ENCODE assay signal across 7 cellular contexts in genomic region chrX:79366556-79366887, GRCh38. TPM values are rescaled to one million over a fixed set of nuclear protein-coding genes. Genes with fewer than 3 reads are reported as not detected.
DNase-seq lines count a peak whose midpoint lies in the region; ATAC-seq and TF ChIP-seq lines count a peak whose summit lies in the region.

No MANE protein-coding gene starts in this region.

- no peak overlapping the region for H2AFZ ChIP-seq in OCI-LY1 (ENCODE audit: low read length)

- peak overlapping the region; percentile 69 for H3K9ac ChIP-seq in OCI-LY1 (ENCODE audit: low read length)

- H3K4me3 ChIP-seq in OCI-LY1 (ENCODE audit: low read depth, low read length, poor library complexity, severe bottlenecking), result peak overlapping the region; percentile 71
- peak overlapping the region; percentile 49 to 58 for H3K4me3 ChIP-seq in gastroesophageal sphincter

- H3K36me3 ChIP-seq in OCI-LY1 (ENCODE audit: insufficient read depth, low read length) (no peaks in the 10 kb centered on the region), gastroesophageal sphincter (no peaks in the 10 kb centered on the region)

- H3F3A ChIP-seq in OCI-LY1 (ENCODE audit: insufficient read depth, low read length), result no peaks in the 10 kb centered on the region

- peak overlapping the region; percentile 68 for H3K4me2 ChIP-seq in OCI-LY1 (ENCODE audit: low read length)

- H3K9me2 ChIP-seq in OCI-LY1 (ENCODE audit: low read depth, low read length), result no peaks in the 10 kb centered on the region

- H4K20me1 ChIP-seq in OCI-LY1 (ENCODE audit: insufficient read depth, low read length), result no peaks in the 10 kb centered on the region

- H3K79me2 ChIP-seq in OCI-LY1 (ENCODE audit: insufficient read depth, low read length), result no peaks in the 10 kb centered on the region

- TF ChIP-seq CTCF in OCI-LY1 (IDR thresholded peaks at IDR 0.05; ENCODE audit: low read length), result no peak
- TF ChIP-seq CTCF in gastroesophageal sphincter (IDR thresholded peaks at IDR 0.05), result no peak

- TF ChIP-seq POLR2A in gastroesophageal sphincter (IDR thresholded peaks at IDR 0.05) (no peak), GM18505 (IDR thresholded peaks at IDR 0.05; ENCODE audit: borderline replicate concordance, extremely low read depth, insufficient read depth, insufficient read length) (no peak)

- no peaks in the 10 kb centered on the region for H3K27me3 ChIP-seq in OCI-LY1 (ENCODE audit: insufficient read depth, low read length)
- no peaks in the 10 kb centered on the region for H3K27me3 ChIP-seq in gastroesophageal sphincter

- 0% methylated on average over 1 of the region's 6 CpGs; no CpG with 5 or more reads in 1 of the 2 donors for WGBS in gastroesophageal sphincter (ENCODE audit: low coverage in 1 of 2), 2 donors

- H3K27ac ChIP-seq in OCI-LY1 (ENCODE audit: low read depth, low read length, poor library complexity, severe bottlenecking) (peak overlapping the region; percentile 65), gastroesophageal sphincter (peak overlapping the region in 3 of 4 donors; percentile 66 to 70 (median 69))

- ATAC-seq in GM21619 (IDR thresholded peaks at IDR 0.05; ENCODE audit: unreplicated experiment) (peak; percentile 31), gastroesophageal sphincter (peak; percentile 34), GM18505 (IDR thresholded peaks at IDR 0.05; ENCODE audit: unreplicated experiment) (no peak)

- H3K9me3 ChIP-seq in OCI-LY1 (ENCODE audit: low read length) (no peaks in the 10 kb centered on the region), gastroesophageal sphincter (no peaks in the 10 kb centered on the region)

- peak; percentile 9 for DNase-seq in stimulated activated naive CD4-positive, alpha-beta T cell treated with Interleukin-2 at 50 U/mL for 16 hours (lab: John Stamatoyannopoulos, UW)
- DNase-seq in HCEC 1CT (no peak), CD1c-positive myeloid dendritic cell (ENCODE audit: extremely low spot score) (no peak)

- TF ChIP-seq EP300 in gastroesophageal sphincter (IDR thresholded peaks at IDR 0.05), result no peak

- H3K4me1 ChIP-seq in OCI-LY1 (ENCODE audit: insufficient read depth, low read length, severe bottlenecking) (peaks cover 29% of the 10 kb centered on the region), gastroesophageal sphincter (no peaks in the 10 kb centered on the region)

RNA-seq across cellular contexts. Expression of gene ITM2A, which starts 0.6 kb away (rescaled TPM):
- total RNA-seq in gastroesophageal sphincter, result 10 to 100 TPM; 26.5 to 67.9 (median 38.6) TPM
